7 cellular contexts compared by ENCODE assay signal in genomic region chr11:120996973-120997372, GRCh38.
"Had no signal": no experiment of that assay in that cellular context is flagged by ENCODE, and none has a peak within 500 bp of the region (broad histone marks: within the 10 kb centered on the region; RNA-seq: fewer than 3 reads in every experiment).

No MANE protein-coding gene starts in this region.

- H3K27ac ChIP-seq: GM23248, HL-60 had no signal

- DNase-seq: GM23248, H9, HCEC 1CT, KBM-7 had no signal

- H3K27ac Mint-ChIP-seq: IgD-negative memory B cell had no signal

- ATAC-seq: HepG2 had no signal

- H3K9ac ChIP-seq: GM23248 had no signal

- H3K4me3 ChIP-seq: GM23248 had no signal

- H3K4me1 Mint-ChIP-seq: IgD-negative memory B cell had no signal

- H3K36me3 Mint-ChIP-seq: IgD-negative memory B cell had no signal

- H3K4me3 Mint-ChIP-seq: H9, IgD-negative memory B cell had no signal

- H3K9me3 Mint-ChIP-seq: H9, IgD-negative memory B cell had no signal
